18 cellular contexts compared by ENCODE assay signal in genomic region chr6:42690151-42690702, GRCh38. TPM values are rescaled to one million over a fixed set of nuclear protein-coding genes. Genes with fewer than 3 reads are reported as not detected.
DNase-seq lines count a peak whose midpoint lies in the region; ATAC-seq and TF ChIP-seq lines count a peak whose summit lies in the region.
"Had no signal": no experiment of that assay in that cellular context is flagged by ENCODE, and none has a peak within 500 bp of the region (broad histone marks: within the 10 kb centered on the region; RNA-seq: fewer than 3 reads in every experiment).

No MANE protein-coding gene starts in this region.

- no peaks in the 10 kb centered on the region for H3K79me2 ChIP-seq in osteoblast (ENCODE audit: insufficient read depth, low read length)

- no peaks in the 10 kb centered on the region for H4K20me1 ChIP-seq in osteoblast (ENCODE audit: insufficient read depth, low read length)

- DNase-seq in activated CD4-positive, alpha-beta T cell treated with anti-CD3 and anti-CD28 coated beads for 36 hours: no peak
- DNase-seq in activated CD4-positive, alpha-beta T cell treated with anti-CD3 and anti-CD28 coated beads, Interleukin-2, amount 50 U/mL, for 1 hour: no peak
- DNase-seq in NCI-H524 (lab: John Stamatoyannopoulos, UW): peak; percentile 58 to 90
- no peak for DNase-seq in chondrocyte (ENCODE audit: low spot score)
- DNase-seq in osteoblast (ENCODE audit: insufficient read length, low spot score, missing footprints): peak; percentile 49
- no peak for DNase-seq in HAP-1 (ENCODE audit: low spot score in 2 of 2)
- no peak for DNase-seq in AG08395 (ENCODE audit: low spot score)
- DNase-seq in GM19240 (ENCODE audit: insufficient read length, low spot score): no peak
- DNase-seq: activated CD4-positive, alpha-beta T cell treated with anti-CD3 and anti-CD28 coated beads for 48 hours; amniotic stem cell; dermis blood vessel endothelial cell; islet precursor cell; NCI-H2227 treated with DMSO at 0.1 percent for 48 hours; PC-3 had no signal

- H3K27me3 Mint-ChIP-seq in activated CD4-positive, alpha-beta T cell treated with anti-CD3 and anti-CD28 coated beads for 36 hours: no peaks in the 10 kb centered on the region
- H3K27me3 Mint-ChIP-seq in chondrocyte (ENCODE audit: low read depth): no peaks in the 10 kb centered on the region

- H3K9me3 Mint-ChIP-seq in activated CD4-positive, alpha-beta T cell treated with anti-CD3 and anti-CD28 coated beads for 36 hours (ENCODE audit: low read depth): no peaks in the 10 kb centered on the region
- H3K9me3 Mint-ChIP-seq in chondrocyte (ENCODE audit: low read depth): no peaks in the 10 kb centered on the region

- H3K36me3 Mint-ChIP-seq in activated CD4-positive, alpha-beta T cell treated with anti-CD3 and anti-CD28 coated beads for 36 hours (ENCODE audit: low read depth): peaks cover 41% of the 10 kb centered on the region
- peaks cover 28% of the 10 kb centered on the region for H3K36me3 Mint-ChIP-seq in chondrocyte (ENCODE audit: low read depth)

- H3K4me3 ChIP-seq in osteoblast (ENCODE audit: insufficient read depth, low read length) (no peak overlapping the region), HAP-1 (no peak overlapping the region)
- H3K4me3 ChIP-seq: A549, neural progenitor cell, skin epidermis, tibial nerve had no signal

- H3K4me1 Mint-ChIP-seq in activated CD4-positive, alpha-beta T cell treated with anti-CD3 and anti-CD28 coated beads for 36 hours: peaks cover 23% of the 10 kb centered on the region
- H3K4me1 Mint-ChIP-seq in chondrocyte (ENCODE audit: low read depth): peaks cover 46% of the 10 kb centered on the region
- H3K4me1 Mint-ChIP-seq: neural progenitor cell had no signal

- H3K27me3 ChIP-seq in osteoblast (ENCODE audit: insufficient read depth, low read length) (no peaks in the 10 kb centered on the region), HAP-1 (ENCODE audit: low read depth) (no peaks in the 10 kb centered on the region)
- H3K27me3 ChIP-seq: neural progenitor cell, tibial nerve had no signal

- no peak for ATAC-seq in activated CD4-positive, alpha-beta T cell treated with anti-CD3 and anti-CD28 coated beads for 36 hours
- ATAC-seq: A549, PC-3 had no signal

- CTCF ChIA-PET in activated CD4-positive, alpha-beta T cell treated with anti-CD3 and anti-CD28 coated beads for 36 hours (lab: Charles Lee): interaction anchor here (0.6 to 1.4 kb wide), 5 partner anchors 9 to 709 kb away, joined by 3 to 5 read pairs (median 3); no protein-coding TSS in a partner anchor

- H3K27ac ChIP-seq in osteoblast (ENCODE audit: low read depth, low read length): peak overlapping the region; percentile 20
- H3K27ac ChIP-seq: A549, neural progenitor cell, tibial nerve had no signal

- H3K36me3 ChIP-seq in osteoblast (ENCODE audit: insufficient read depth, low read length): peaks cover 49% of the 10 kb centered on the region
- peaks cover 35% of the 10 kb centered on the region for H3K36me3 ChIP-seq in HAP-1 (replicated peaks)

- in situ Hi-C loops in HAP-1 (cut with MboI; ENCODE audit: low sequenced_read_pairs): no loop called here

- peak overlapping the region; percentile 44 for H3K27ac Mint-ChIP-seq in activated CD4-positive, alpha-beta T cell treated with anti-CD3 and anti-CD28 coated beads for 36 hours
- peak overlapping the region; percentile 60 for H3K27ac Mint-ChIP-seq in chondrocyte (ENCODE audit: unreplicated experiment)
- H3K27ac Mint-ChIP-seq: neural progenitor cell had no signal

- TF ChIP-seq CTCF in chondrocyte (IDR thresholded peaks at IDR 0.05): no peak
- no peak for TF ChIP-seq CTCF in osteoblast (IDR thresholded peaks at IDR 0.05; ENCODE audit: extremely low read depth, low read depth, low read length)

- H3K4me1 ChIP-seq in osteoblast (ENCODE audit: insufficient read depth, low read length) (peaks cover 61% of the 10 kb centered on the region), HAP-1 (no peaks in the 10 kb centered on the region)
- H3K4me1 ChIP-seq: A549, neural progenitor cell had no signal

- no peak overlapping the region for H2AFZ ChIP-seq in osteoblast (ENCODE audit: low read length)
- H2AFZ ChIP-seq: neural progenitor cell had no signal

- H3K4me2 ChIP-seq in osteoblast (ENCODE audit: insufficient read depth, low read length): peak overlapping the region; percentile 39
- H3K4me2 ChIP-seq: A549, neural progenitor cell had no signal

- intact Hi-C loops in activated CD4-positive, alpha-beta T cell treated with anti-CD3 and anti-CD28 coated beads for 36 hours (cut with DNase I, micrococcal nuclease): no loop called here

- no peak overlapping the region for H3K4me3 Mint-ChIP-seq in activated CD4-positive, alpha-beta T cell treated with anti-CD3 and anti-CD28 coated beads for 36 hours
- H3K4me3 Mint-ChIP-seq in chondrocyte (ENCODE audit: unreplicated experiment): no peak overlapping the region
- H3K4me3 Mint-ChIP-seq: neural progenitor cell had no signal

- H3K9me3 ChIP-seq in osteoblast (ENCODE audit: low read depth, low read length) (no peaks in the 10 kb centered on the region), HAP-1 (no peaks in the 10 kb centered on the region)
- H3K9me3 ChIP-seq: A549, tibial nerve had no signal

- POLR2A ChIA-PET in activated CD4-positive, alpha-beta T cell treated with anti-CD3 and anti-CD28 coated beads for 36 hours (lab: Charles Lee): no interaction called here

RNA-seq across cellular contexts. Expression of gene PRPH2, which starts 32.2 kb away (rescaled TPM):
- total RNA-seq in activated CD4-positive, alpha-beta T cell treated with anti-CD3 and anti-CD28 coated beads for 36 hours: not detected
- total RNA-seq in chondrocyte (not detected in 3 replicates), osteoblast (3.3 and 3.8 TPM in 2 replicates)
- total RNA-seq: PC-3 had no signal

RNA-seq across cellular contexts. Expression of gene TBCC, which starts 55.7 kb away (rescaled TPM):
- 10 to 100 TPM; 14.7 to 15.3 TPM for total RNA-seq in activated CD4-positive, alpha-beta T cell treated with anti-CD3 and anti-CD28 coated beads for 36 hours
- total RNA-seq in chondrocyte (17.5 to 19.3 TPM (median 18.4 TPM) in 3 replicates), osteoblast (30.9 and 33.7 TPM in 2 replicates)

Comparison
In these comparisons a context has a peak if more than half of its experiments do, and no peak if none do; other contexts are left out.
1. DNase-seq: peak in NCI-H524 (2 of 2) and osteoblast (single experiment); none in activated CD4-positive, alpha-beta T cell treated with anti-CD3 and anti-CD28 coated beads for 36 hours (single experiment), activated CD4-positive, alpha-beta T cell treated with anti-CD3 and anti-CD28 coated beads, Interleukin-2, amount 50 U/mL, for 1 hour (single experiment), chondrocyte (single experiment), HAP-1 (0 of 2), AG08395 (single experiment) and GM19240 (single experiment).